ENCODE assay signal across 9 cellular contexts in genomic region chr1:148388260-148389026, GRCh38.
DNase-seq lines count a peak whose midpoint lies in the region; ATAC-seq, FAIRE-seq and TF ChIP-seq lines count a peak whose summit lies in the region.
"Had no signal": no experiment of that assay in that cellular context is flagged by ENCODE, and none has a peak within 500 bp of the region (broad histone marks: within the 10 kb centered on the region; RNA-seq: fewer than 3 reads in every experiment).

No MANE protein-coding gene starts in this region.

- no peaks in the 10 kb centered on the region for H3K36me3 ChIP-seq in osteoblast (ENCODE audit: insufficient read depth, low read length)
- H3K36me3 ChIP-seq in suprapubic skin = no peaks in the 10 kb centered on the region
- H3K36me3 ChIP-seq: BLaER1 treated with 17β-estradiol and CSF1 and Interleukin-3, amounts not matched to agents 10 nM and 100 nM had no signal

- peak overlapping the region; percentile 98 for H2AFZ ChIP-seq in osteoblast (ENCODE audit: low read length)

- H3K4me3 ChIP-seq in osteoblast (ENCODE audit: insufficient read depth, low read length) = peak overlapping the region; percentile 79
- peak overlapping the region; percentile 62 for H3K4me3 ChIP-seq in suprapubic skin
- H3K4me3 ChIP-seq: BLaER1 treated with 17β-estradiol and CSF1 and Interleukin-3, amounts not matched to agents 10 nM and 100 nM had no signal

- H3K9me3 ChIP-seq in osteoblast (ENCODE audit: low read depth, low read length) = no peaks in the 10 kb centered on the region
- no peaks in the 10 kb centered on the region for H3K9me3 ChIP-seq in suprapubic skin

- H3K4me3 Mint-ChIP-seq in activated naive CD8-positive, alpha-beta T cell treated with anti-CD3 and anti-CD28 coated beads, Interleukin-2, amount 10 ng/mL, durations not matched to agents 7 days and 5 days = peak overlapping the region; percentile 95

- H3K27ac ChIP-seq in osteoblast (ENCODE audit: low read depth, low read length) (peak overlapping the region; percentile 91), suprapubic skin (peak overlapping the region; percentile 83)
- H3K27ac ChIP-seq: BLaER1 treated with 17β-estradiol and CSF1 and Interleukin-3, amounts not matched to agents 10 nM and 100 nM had no signal

- H3K27me3 ChIP-seq in osteoblast (ENCODE audit: insufficient read depth, low read length) = peaks cover 8% of the 10 kb centered on the region
- no peaks in the 10 kb centered on the region for H3K27me3 ChIP-seq in suprapubic skin
- H3K27me3 ChIP-seq: BLaER1 treated with 17β-estradiol and CSF1 and Interleukin-3, amounts not matched to agents 10 nM and 100 nM had no signal

- FAIRE-seq in HTR-8/SVneo (lab: Jason Lieb, UNC) = no peak

- no peak for TF ChIP-seq CTCF in osteoblast (IDR thresholded peaks at IDR 0.05; ENCODE audit: extremely low read depth, low read depth, low read length)
- TF ChIP-seq CTCF in suprapubic skin (IDR thresholded peaks at IDR 0.05) = no peak

- ATAC-seq in SK-N-SH treated with all-trans-retinoic acid at 6 μM for 48 hours = peak; percentile 70
- ATAC-seq in activated naive CD8-positive, alpha-beta T cell treated with anti-CD3 and anti-CD28 coated beads, Interleukin-2, amount 10 ng/mL, durations not matched to agents 7 days and 5 days (ENCODE audit: low read depth) = peak; percentile 91
- peak; percentile 87 for ATAC-seq in Right ventricle myocardium inferior

- peak; percentile 22 for DNase-seq in NCI-H2107 treated with DMSO at 0.1 percent for 48 hours (lab: John Stamatoyannopoulos, UW; ENCODE audit: unreplicated experiment)
- no peak for DNase-seq in NCI-H2107 (lab: John Stamatoyannopoulos, UW)
- DNase-seq in HTR-8/SVneo (ENCODE audit: insufficient read length, low spot score) = peak; percentile 87
- peak; percentile 82 for DNase-seq in activated naive CD8-positive, alpha-beta T cell treated with anti-CD3 and anti-CD28 coated beads, Interleukin-2, amount 10 ng/mL, durations not matched to agents 7 days and 5 days
- peak; percentile 93 for DNase-seq in Right ventricle myocardium inferior (ENCODE audit: missing footprints)
- peak; percentile 87 for DNase-seq in osteoblast (ENCODE audit: insufficient read length, low spot score, missing footprints)
- peak; percentile 94 for DNase-seq in suprapubic skin (ENCODE audit: low spot score in 2 of 2)

- peak overlapping the region; percentile 99 for H3K27ac Mint-ChIP-seq in activated naive CD8-positive, alpha-beta T cell treated with anti-CD3 and anti-CD28 coated beads, Interleukin-2, amount 10 ng/mL, durations not matched to agents 7 days and 5 days

- TF ChIP-seq POLR2A in suprapubic skin (IDR thresholded peaks at IDR 0.05) = peak; percentile 21 to 26

- H3K4me2 ChIP-seq in osteoblast (ENCODE audit: insufficient read depth, low read length) = peak overlapping the region; percentile 85
- H3K4me2 ChIP-seq: BLaER1 treated with 17β-estradiol and CSF1 and Interleukin-3, amounts not matched to agents 10 nM and 100 nM had no signal

- no peaks in the 10 kb centered on the region for H3K27me3 Mint-ChIP-seq in activated naive CD8-positive, alpha-beta T cell treated with anti-CD3 and anti-CD28 coated beads, Interleukin-2, amount 10 ng/mL, durations not matched to agents 7 days and 5 days

- no peak for TF ChIP-seq EP300 in suprapubic skin (IDR thresholded peaks at IDR 0.05)

- H3K4me1 ChIP-seq in osteoblast (ENCODE audit: insufficient read depth, low read length) = peaks cover 8% of the 10 kb centered on the region
- peaks cover 16% of the 10 kb centered on the region for H3K4me1 ChIP-seq in suprapubic skin

- H3K36me3 Mint-ChIP-seq in activated naive CD8-positive, alpha-beta T cell treated with anti-CD3 and anti-CD28 coated beads, Interleukin-2, amount 10 ng/mL, durations not matched to agents 7 days and 5 days = peaks cover 2% of the 10 kb centered on the region

- intact Hi-C loops in Right ventricle myocardium inferior (cut with DNase I) = no loop called here

- WGBS in suprapubic skin = 3% methylated on average over 32 of the region's 40 CpGs

- H3K4me1 Mint-ChIP-seq in activated naive CD8-positive, alpha-beta T cell treated with anti-CD3 and anti-CD28 coated beads, Interleukin-2, amount 10 ng/mL, durations not matched to agents 7 days and 5 days = peaks cover 32% of the 10 kb centered on the region

- H3K79me2 ChIP-seq in osteoblast (ENCODE audit: insufficient read depth, low read length) = no peaks in the 10 kb centered on the region

- POLR2A ChIA-PET in activated naive CD8-positive, alpha-beta T cell treated with anti-CD3 and anti-CD28 coated beads, Interleukin-2, amount 10 ng/mL, durations not matched to agents 7 days and 5 days (lab: Charles Lee) = interaction anchor here (1.1 to 2.1 kb wide), 9 partner anchors 9 to 1304 kb away, joined by 3 to 56 read pairs (median 6); no protein-coding TSS in a partner anchor

- no peaks in the 10 kb centered on the region for H3K9me3 Mint-ChIP-seq in activated naive CD8-positive, alpha-beta T cell treated with anti-CD3 and anti-CD28 coated beads, Interleukin-2, amount 10 ng/mL, durations not matched to agents 7 days and 5 days

- no peaks in the 10 kb centered on the region for H4K20me1 ChIP-seq in osteoblast (ENCODE audit: insufficient read depth, low read length)
- H4K20me1 ChIP-seq: BLaER1 treated with 17β-estradiol and CSF1 and Interleukin-3, amounts not matched to agents 10 nM and 100 nM had no signal

TF ChIP-seq in SK-N-SH treated with all-trans-retinoic acid at 6 μM for 48 hours, 23 proteins besides CTCF, POLR2A, EP300 and RAD21 (continues in another document):
- TF ChIP-seq, protein P1, sequence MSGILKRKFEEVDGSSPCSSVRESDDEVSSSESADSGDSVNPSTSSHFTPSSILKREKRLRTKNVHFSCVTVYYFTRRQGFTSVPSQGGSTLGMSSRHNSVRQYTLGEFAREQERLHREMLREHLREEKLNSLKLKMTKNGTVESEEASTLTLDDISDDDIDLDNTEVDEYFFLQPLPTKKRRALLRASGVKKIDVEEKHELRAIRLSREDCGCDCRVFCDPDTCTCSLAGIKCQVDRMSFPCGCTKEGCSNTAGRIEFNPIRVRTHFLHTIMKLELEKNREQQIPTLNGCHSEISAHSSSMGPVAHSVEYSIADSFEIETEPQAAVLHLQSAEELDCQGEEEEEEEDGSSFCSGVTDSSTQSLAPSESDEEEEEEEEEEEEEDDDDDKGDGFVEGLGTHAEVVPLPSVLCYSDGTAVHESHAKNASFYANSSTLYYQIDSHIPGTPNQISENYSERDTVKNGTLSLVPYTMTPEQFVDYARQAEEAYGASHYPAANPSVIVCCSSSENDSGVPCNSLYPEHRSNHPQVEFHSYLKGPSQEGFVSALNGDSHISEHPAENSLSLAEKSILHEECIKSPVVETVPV (CRISPR knock-in tag; IDR thresholded peaks at IDR 0.05) = no peak
- TF ChIP-seq ISL1 (CRISPR knock-in tag; IDR thresholded peaks at IDR 0.05) (no peak), ZFP3 (CRISPR knock-in tag; IDR thresholded peaks at IDR 0.05) (no peak), OSR1 (CRISPR knock-in tag; IDR thresholded peaks at IDR 0.05) (no peak), TCF4 (CRISPR knock-in tag; IDR thresholded peaks at IDR 0.05; ENCODE audit: borderline replicate concordance) (no peak), ARNTL (CRISPR knock-in tag; IDR thresholded peaks at IDR 0.05; ENCODE audit: borderline replicate concordance, low read depth) (no peak), RARB (CRISPR knock-in tag; IDR thresholded peaks at IDR 0.05) (no peak), ZNF565 (CRISPR knock-in tag; conservative IDR thresholded peaks at IDR 0.05; ENCODE audit: low read depth) (no peak), BACH2 (CRISPR knock-in tag; IDR thresholded peaks at IDR 0.05; ENCODE audit: borderline replicate concordance) (no peak), GLIS3 (CRISPR knock-in tag; IDR thresholded peaks at IDR 0.05) (no peak), CREB5 (CRISPR knock-in tag; IDR thresholded peaks at IDR 0.05; ENCODE audit: low read depth) (no peak), ZNF8 (CRISPR knock-in tag; IDR thresholded peaks at IDR 0.05) (no peak), PPARA (CRISPR knock-in tag; IDR thresholded peaks at IDR 0.05; ENCODE audit: borderline replicate concordance) (no peak), ESRRG (CRISPR knock-in tag; IDR thresholded peaks at IDR 0.05) (no peak)
- TF ChIP-seq, protein P2, sequence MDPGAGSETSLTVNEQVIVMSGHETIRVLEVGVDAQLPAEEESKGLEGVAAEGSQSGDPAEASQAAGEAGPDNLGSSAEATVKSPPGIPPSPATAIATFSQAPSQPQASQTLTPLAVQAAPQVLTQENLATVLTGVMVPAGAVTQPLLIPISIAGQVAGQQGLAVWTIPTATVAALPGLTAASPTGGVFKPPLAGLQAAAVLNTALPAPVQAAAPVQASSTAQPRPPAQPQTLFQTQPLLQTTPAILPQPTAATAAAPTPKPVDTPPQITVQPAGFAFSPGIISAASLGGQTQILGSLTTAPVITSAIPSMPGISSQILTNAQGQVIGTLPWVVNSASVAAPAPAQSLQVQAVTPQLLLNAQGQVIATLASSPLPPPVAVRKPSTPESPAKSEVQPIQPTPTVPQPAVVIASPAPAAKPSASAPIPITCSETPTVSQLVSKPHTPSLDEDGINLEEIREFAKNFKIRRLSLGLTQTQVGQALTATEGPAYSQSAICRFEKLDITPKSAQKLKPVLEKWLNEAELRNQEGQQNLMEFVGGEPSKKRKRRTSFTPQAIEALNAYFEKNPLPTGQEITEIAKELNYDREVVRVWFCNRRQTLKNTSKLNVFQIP (CRISPR knock-in tag; IDR thresholded peaks at IDR 0.05; ENCODE audit: borderline replicate concordance, low read depth) = no peak
